ENCODE assay signal across 1 cellular context in genomic region chr4:59161249-59161648, GRCh38.
TF ChIP-seq lines count a peak whose summit lies in the region.

No MANE protein-coding gene starts in this region.

TF ChIP-seq in GM12878, 131 proteins besides CTCF, POLR2A, EP300 and RAD21:
- TF ChIP-seq HCFC1 (IDR thresholded peaks at IDR 0.05; ENCODE audit: low read length) (no peak), SMC3 (IDR thresholded peaks at IDR 0.05; ENCODE audit: borderline replicate concordance, low read length) (peak; percentile 45; the same call in 1 of the 2 replicates), STAT3 (IDR thresholded peaks at IDR 0.05; ENCODE audit: low read depth, low read length) (no peak), KDM1A (IDR thresholded peaks at IDR 0.05; ENCODE audit: borderline replicate concordance) (no peak)
TF ChIP-seq in GM12878: peak in this region for 1.
